Comparison of ENCODE assay signal across 27 cellular contexts in genomic region chr6:27383481-27383880, GRCh38.
"Had no signal": no experiment of that assay in that cellular context is flagged by ENCODE, and none has a peak within 500 bp of the region (broad histone marks: within the 10 kb centered on the region; RNA-seq: fewer than 3 reads in every experiment).

No MANE protein-coding gene starts in this region.

- FAIRE-seq: urothelium cell line had no signal

- H3K27ac ChIP-seq: stomach, suprapubic skin, testis, thoracic aorta, thyroid gland, tibial artery, tibial nerve, transverse colon, upper lobe of left lung, upper lobe of right lung, uterus, vagina had no signal

- H3K36me3 ChIP-seq: stomach, suprapubic skin, thoracic aorta, thyroid gland, tibial artery, tibial nerve, transverse colon, upper lobe of left lung, upper lobe of right lung, uterus, vagina had no signal

- H3K9me3 ChIP-seq: suprapubic skin, testis, thyroid gland, tibial artery, transverse colon, upper lobe of right lung had no signal

- DNase-seq: stimulated activated CD4-positive, alpha-beta T cell treated with anti-CD3 and anti-CD28 coated beads, Interleukin-2, amount 100 ng/mL, for 48 hours; stimulated activated CD4-positive, alpha-beta T cell treated with anti-CD3 and anti-CD28 coated beads, Interleukin-4, amount 100 ng/mL, for 1 hour; stimulated activated CD4-positive, alpha-beta T cell treated with anti-CD3 and anti-CD28 coated beads, Interleukin-4, amount 100 ng/mL, for 24 hours; stimulated activated CD4-positive, alpha-beta T cell treated with anti-CD3 and anti-CD28 coated beads, Interleukin-4, amount 100 ng/mL, for 4 hours; stimulated activated CD8-positive, alpha-beta memory T cell treated with anti-CD3 and anti-CD28 coated beads, Interleukin-4, amount 100 ng/mL, for 48 hours; stimulated activated naive B cell treated with anti-CD40 and anti-IgM and Interleukin-4, amounts not matched to agents 10 μg/mL and 1 μg/mL and 100 μg/mL, for 72 hours; stimulated activated naive CD4-positive, alpha-beta T cell; stimulated activated naive CD4-positive, alpha-beta T cell treated with Interleukin-2 at 50 U/mL for 16 hours; stimulated activated naive CD8-positive, alpha-beta T cell treated with anti-CD3 and anti-CD28 coated beads, Interleukin-15, amount 100 ng/mL, for 72 hours; stimulated activated naive CD8-positive, alpha-beta T cell treated with anti-CD3 and anti-CD28 coated beads, Interleukin-15, Interleukin-2, amounts not matched to agents 100 U/mL and 50 U/mL, for 24 hours; stomach; substantia nigra; testis; thyroid gland; tibial artery; transverse colon; trophoblast cell; upper lobe of left lung; upper lobe of right lung; uterus had no signal

- H3K4me1 ChIP-seq: testis, upper lobe of right lung had no signal

- ATAC-seq: stimulated activated effector memory CD8-positive, alpha-beta T cell treated with anti-CD3 and anti-CD28 coated beads, Interleukin-12 subunit alpha, Interleukin-12 subunit beta, amount 100 ng/mL, for 72 hours; stimulated activated memory B cell treated with anti-CD40 and anti-IgM and Interleukin-4, amounts not matched to agents 10 μg/mL and 1 μg/mL and 100 μg/mL, for 72 hours; stimulated activated naive B cell treated with anti-CD40 and anti-IgM and Interleukin-4, amounts not matched to agents 10 μg/mL and 1 μg/mL and 100 μg/mL, for 72 hours; stimulated activated naive CD8-positive, alpha-beta T cell treated with anti-CD3 and anti-CD28 coated beads, Interleukin-15, amount 100 ng/mL, for 72 hours; stimulated activated naive CD8-positive, alpha-beta T cell treated with anti-CD3 and anti-CD28 coated beads, Interleukin-15, Interleukin-2, amounts not matched to agents 100 U/mL and 50 U/mL, for 24 hours; upper lobe of right lung had no signal

- H3K27me3 ChIP-seq: suprapubic skin, testis, thyroid gland, tibial artery, tibial nerve, transverse colon, upper lobe of left lung, upper lobe of right lung, uterus, vagina had no signal

- H3K4me3 ChIP-seq: stomach, suprapubic skin, testis, thoracic aorta, thyroid gland, tibial artery, tibial nerve, transverse colon, upper lobe of left lung, upper lobe of right lung, uterus, vagina had no signal
